7 cellular contexts compared by ENCODE assay signal in genomic region chr1:148844651-148845050, GRCh38. TPM values are rescaled to one million over a fixed set of nuclear protein-coding genes. Genes with fewer than 3 reads are reported as not detected.
DNase-seq lines count a peak whose midpoint lies in the region; ATAC-seq, FAIRE-seq and TF ChIP-seq lines count a peak whose summit lies in the region.
"Not testable (repeated sequence)": the region's sequence is repeated elsewhere in the genome, so short reads cannot be mapped to it uniquely, and the experiment has no call there.

No MANE protein-coding gene starts in this region.

- not testable (repeated sequence) for H3K9me3 ChIP-seq in HCT116 (ENCODE audit: control insufficient read depth in 1 of 2, insufficient read depth in 1 of 2, low read depth in 1 of 2, low read length in 2 of 2); K562 (replicated peaks; ENCODE audit: control insufficient read depth, insufficient read depth, low read depth, low read length); heart right ventricle; right lobe of liver; pancreas; thoracic aorta

- not testable (repeated sequence) for BruUV-seq in HCT116 (replicated peaks; lab: Mats Ljungman, UMichigan); K562 (replicated peaks; lab: Mats Ljungman, UMichigan)

- H3K9ac ChIP-seq in HCT116 (ENCODE audit: low read length); K562 (ENCODE audit: insufficient read depth in 1 of 2, low read depth in 2 of 2, low read length in 2 of 2): not testable (repeated sequence)

- not testable (repeated sequence) for FAIRE-seq in K562 (lab: Jason Lieb, UNC); pancreas (lab: Jason Lieb, UNC)

- not testable (repeated sequence) for H3K4me1 ChIP-seq in HCT116 (ENCODE audit: control insufficient read depth in 1 of 2, insufficient read depth in 2 of 2, low read length in 2 of 2); K562 (replicated peaks in 1 of 2; ENCODE audit: control insufficient read depth in 2 of 2, insufficient read depth in 2 of 2, low read length in 2 of 2); heart right ventricle; right lobe of liver; pancreas; thoracic aorta (ENCODE audit: control insufficient read depth in 1 of 2, low read depth in 2 of 2)

- H3K27me3 ChIP-seq in HCT116 (ENCODE audit: insufficient read depth, low read length); K562 (ENCODE audit: control insufficient read depth in 2 of 2, insufficient read depth in 2 of 2, low read length in 2 of 2); heart right ventricle; right lobe of liver; pancreas; thoracic aorta (replicated peaks; ENCODE audit: insufficient read depth): not testable (repeated sequence)

- in situ Hi-C loops in K562 (cut with MboI), result not testable (repeated sequence)

- TF ChIP-seq RAD21 in HCT116 (IDR thresholded peaks at IDR 0.05; ENCODE audit: low read depth); K562 (CRISPR knock-in tag; conservative IDR thresholded peaks at IDR 0.05 in 1 of 2, IDR thresholded peaks at IDR 0.05 in 1 of 2): not testable (repeated sequence)

- H3K79me2 ChIP-seq in HCT116 (ENCODE audit: insufficient read depth, low read length); K562 (ENCODE audit: control insufficient read depth, insufficient read depth, low read length): not testable (repeated sequence)

- not testable (repeated sequence) for H3K27ac Mint-ChIP-seq in WTC11

- not testable (repeated sequence) for TF ChIP-seq CTCF in HCT116 (IDR thresholded peaks at IDR 0.05 in 2 of 3, conservative IDR thresholded peaks at IDR 0.05 in 1 of 3; ENCODE audit: borderline replicate concordance in 1 of 3, insufficient read depth in 1 of 3, low read depth in 2 of 3, low read length in 2 of 3); WTC11 (IDR thresholded peaks at IDR 0.05); K562 (IDR thresholded peaks at IDR 0.05 in 2 of 3, conservative IDR thresholded peaks at IDR 0.05 in 1 of 3; ENCODE audit: insufficient read depth in 2 of 3, low read depth in 1 of 3, low read length in 3 of 3); heart right ventricle (IDR thresholded peaks at IDR 0.05); right lobe of liver (IDR thresholded peaks at IDR 0.05); pancreas (IDR thresholded peaks at IDR 0.05); thoracic aorta (IDR thresholded peaks at IDR 0.05)

- not testable (repeated sequence) for TF ChIP-seq POLR2A in HCT116 (IDR thresholded peaks at IDR 0.05; ENCODE audit: borderline replicate concordance, extremely low read depth, insufficient read depth, insufficient read length); K562 (conservative IDR thresholded peaks at IDR 0.05); right lobe of liver (IDR thresholded peaks at IDR 0.05)

- POLR2A ChIA-PET in HCT116 (lab: Charles Lee); WTC11 (lab: Charles Lee); K562 (lab: Yijun Ruan, JAX): not testable (repeated sequence)

- not testable (repeated sequence) for H2AFZ ChIP-seq in HCT116 (ENCODE audit: low read depth, low read length, poor library complexity, severe bottlenecking); K562 (ENCODE audit: low read depth, low read length)

- H3K27me3 Mint-ChIP-seq in WTC11 (ENCODE audit: low read depth), result not testable (repeated sequence)

- not testable (repeated sequence) for H3K36me3 Mint-ChIP-seq in WTC11

- not testable (repeated sequence) for H3K4me3 Mint-ChIP-seq in WTC11

- not testable (repeated sequence) for H3K27ac ChIP-seq in HCT116 (ENCODE audit: low read depth, low read length); K562 (ENCODE audit: extremely low read depth, low read depth, low read length); heart right ventricle; right lobe of liver; pancreas; thoracic aorta

- H4K20me1 ChIP-seq in HCT116 (ENCODE audit: insufficient read depth); K562 (replicated peaks; ENCODE audit: control insufficient read depth, insufficient read depth, low read length): not testable (repeated sequence)

- RAD21 ChIA-PET in HCT116 (lab: Charles Lee; ENCODE audit: low non-redundant PET in 1 of 2, low total read pairs in 2 of 2, uncharacterized antibody in 2 of 2, unreplicated experiment in 2 of 2), result not testable (repeated sequence)

- H3K4me1 Mint-ChIP-seq in WTC11, result not testable (repeated sequence)

- intact Hi-C loops in HCT116 (cut with micrococcal nuclease); K562 (cut with micrococcal nuclease); heart right ventricle (cut with DNase I); right lobe of liver (cut with DNase I); pancreas (cut with DNase I): not testable (repeated sequence)

- not testable (repeated sequence) for DNase-seq in HCT116 (ENCODE audit: low read depth, low spot score); WTC11 (ENCODE audit: low spot score); K562 (ENCODE audit: extremely low read depth in 1 of 4, low spot score in 3 of 4); heart right ventricle; right lobe of liver; pancreas; thoracic aorta (ENCODE audit: low spot score)

- H3K4me3 ChIP-seq in HCT116 (replicated peaks in 1 of 2; ENCODE audit: low read depth in 1 of 2, low read length in 2 of 2); K562; heart right ventricle; right lobe of liver; pancreas; thoracic aorta: not testable (repeated sequence)

- not testable (repeated sequence) for H3K9me3 Mint-ChIP-seq in WTC11

- H3K36me3 ChIP-seq in HCT116 (ENCODE audit: control insufficient read depth in 1 of 2, insufficient read depth in 2 of 2, low read length in 2 of 2); K562 (ENCODE audit: control insufficient read depth, insufficient read depth, low read length); heart right ventricle; right lobe of liver; pancreas; thoracic aorta: not testable (repeated sequence)

- not testable (repeated sequence) for TF ChIP-seq EP300 in K562 (IDR thresholded peaks at IDR 0.05; ENCODE audit: low read length)

- not testable (repeated sequence) for H3K4me2 ChIP-seq in HCT116 (ENCODE audit: low read length); K562 (ENCODE audit: insufficient read depth, low read length)

- H3K9me2 ChIP-seq in HCT116 (ENCODE audit: insufficient read depth), result not testable (repeated sequence)

- ATAC-seq in HCT116, result peak; percentile 55; the same call in 1 of the 2 replicates
- peak; percentile 27 for ATAC-seq in WTC11
- peak; percentile 50 for ATAC-seq in K562
- peak; percentile 26 to 53 (median 37) for ATAC-seq in heart right ventricle
- peak; percentile 45 to 63 (median 58) for ATAC-seq in right lobe of liver
- ATAC-seq in pancreas, result peak; percentile 12 to 68 (median 53)
- ATAC-seq in thoracic aorta (ENCODE audit: insufficient number of reproducible peaks, low FRiP score, low read depth), result peak; percentile 18

- no CpG with 5 or more reads among the region's 14 CpGs for WGBS in K562 (ENCODE audit: insufficient coverage, low coverage, missing lambda C conversion rate)
- WGBS in heart right ventricle, 2 donors, result no CpG with 5 or more reads among the region's 14 CpGs
- no CpG with 5 or more reads among the region's 14 CpGs for WGBS in right lobe of liver (ENCODE audit: insufficient coverage, low coverage, low lambda C conversion rate, missing lambda C conversion rate)
- WGBS in pancreas, 2 donors, result no CpG with 5 or more reads among the region's 14 CpGs

- H3K9me1 ChIP-seq in K562 (ENCODE audit: control insufficient read depth, insufficient read depth, low read length), result not testable (repeated sequence)

- CTCF ChIA-PET in HCT116 (lab: Charles Lee); WTC11 (lab: Charles Lee); K562 (lab: Yijun Ruan, JAX; ENCODE audit: low intra/inter-chr PET ratio): not testable (repeated sequence)

RNA-seq across cellular contexts. Expression of gene PDE4DIP, which starts 0.4 kb away (rescaled TPM):
- 16.3 TPM for total RNA-seq in HCT116 (2021; ENCODE audit: unreplicated experiment)
- polyA plus RNA-seq in HCT116 (2012), result 8.3 and 8.7 TPM in 2 replicates
- 19.1 to 28.4 TPM (median 23.5 TPM) in 3 replicates for total RNA-seq in WTC11 (2021)
- 488 and 689 TPM in 2 replicates for total RNA-seq in K562 (2011; cell fraction: chromatin; rRNA removed; ENCODE audit: low replicate concordance)
- total RNA-seq in K562 (2011; cell fraction: nucleolus; rRNA removed), result 235 and 253 TPM in 2 replicates
- 363 and 390 TPM in 2 replicates for total RNA-seq in K562 (2011; cell fraction: nucleoplasm; rRNA removed)
- 148 and 160 TPM in 2 replicates for total RNA-seq in K562 (2014; rRNA removed)
- 260 and 272 TPM in 2 replicates for total RNA-seq in K562 (2014; rRNA removed; fragmentation: Illumina TruSeq; extraction: Trizol)
- 198 and 200 TPM in 2 replicates for total RNA-seq in K562 (2015; rRNA removed; fragmentation: Illumina TruSeq; extraction: Trizol)
- total RNA-seq in K562 (2021), result 355 and 362 TPM in 2 replicates
- 242 and 324 TPM in 2 replicates for polyA plus RNA-seq in K562 (2011; rRNA removed)
- polyA plus RNA-seq in K562 (2011; cell fraction: cytosol; rRNA removed), result 123 and 131 TPM in 2 replicates
- polyA plus RNA-seq in K562 (2011; cell fraction: nucleus; rRNA removed), result 209 and 256 TPM in 2 replicates
- polyA plus RNA-seq in K562 (2012), result 223 and 364 TPM in 2 replicates
- 232 and 260 TPM in 2 replicates for polyA plus RNA-seq in K562 (2014; fragmentation: Illumina TruSeq; extraction: Trizol)
- polyA plus RNA-seq in K562 (2014; fragmentation: Nextera tagmentation; extraction: Ambion mirVana), result 100 to 1,000 TPM; 225 to 334 TPM
- 202 and 205 TPM in 2 replicates for polyA plus RNA-seq in K562 (2014; rRNA removed)
- 462 and 560 TPM in 2 replicates for polyA minus RNA-seq in K562 (2011; rRNA and poly(A)+ RNA removed)
- 187 TPM in 2 replicates for polyA minus RNA-seq in K562 (2011; cell fraction: cytosol; rRNA and poly(A)+ RNA removed)
- 250 and 327 TPM in 2 replicates for polyA minus RNA-seq in K562 (2011; cell fraction: nucleus; rRNA and poly(A)+ RNA removed)
- 1,000 to 10,000 TPM; 1,915 to 2,957 (median 2,606) TPM for total RNA-seq in heart right ventricle
- polyA plus RNA-seq in heart right ventricle, result 100 to 1,000 TPM; 479 to 683 TPM
- total RNA-seq in right lobe of liver, result 100 to 1,000 TPM in 1 of 6 experiments, 10 to 100 TPM in 5; 36.3 to 129 (median 57.9) TPM
- total RNA-seq in pancreas, result 10 to 100 TPM; 18.8 to 58.6 (median 28.1) TPM
- polyA plus RNA-seq in pancreas, result 10 to 100 TPM; 12.2 to 55.9 TPM
- total RNA-seq in thoracic aorta, result 100 to 1,000 TPM; 254 to 311 TPM
